In the genomic region with DNA sequence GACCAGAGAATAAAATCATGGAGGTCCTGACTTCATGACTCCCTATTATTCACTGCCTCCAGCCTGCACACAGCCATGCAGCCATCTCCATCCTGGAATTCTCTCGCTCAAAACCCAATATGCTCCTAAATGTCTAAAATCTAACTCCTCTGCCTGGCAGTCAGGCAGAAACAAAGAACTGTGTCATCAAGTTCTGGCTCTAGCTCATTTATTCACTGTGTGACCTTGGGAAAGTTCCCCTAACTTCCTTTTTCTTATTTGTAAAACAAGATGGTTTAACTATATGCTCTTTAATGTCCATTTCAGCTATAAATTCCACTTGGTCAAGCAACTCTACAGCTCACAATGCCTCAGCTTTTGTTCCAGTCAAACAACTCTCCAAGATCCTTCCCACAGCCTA, we compare ENCODE assay signal across 2 cellular contexts.
TF ChIP-seq lines count a peak whose summit lies in the region.

No MANE protein-coding gene starts in this region.

TF ChIP-seq in IMR-90, 13 proteins besides CTCF, POLR2A, EP300 and RAD21:
- TF ChIP-seq MAZ (IDR thresholded peaks at IDR 0.05; ENCODE audit: borderline replicate concordance, low read depth, low read length), result no peak
- TF ChIP-seq MXI1 (IDR thresholded peaks at IDR 0.05; ENCODE audit: borderline replicate concordance, low read depth, low read length), result no peak
- TF ChIP-seq RCOR1 (IDR thresholded peaks at IDR 0.05; ENCODE audit: insufficient replicate concordance, low read length), result no peak
- TF ChIP-seq RFX5 (IDR thresholded peaks at IDR 0.05; ENCODE audit: low read depth, low read length), result no peak
- no peak for TF ChIP-seq SMC3 (IDR thresholded peaks at IDR 0.05; ENCODE audit: low read depth, low read length)
- no peak for TF ChIP-seq CEBPB (IDR thresholded peaks at IDR 0.05; ENCODE audit: low read depth, low read length)
- no peak for TF ChIP-seq BHLHE40 (IDR thresholded peaks at IDR 0.05; ENCODE audit: low read depth, low read length)
TF ChIP-seq in IMR-90: peak in this region for 0.

TF ChIP-seq in K562, 482 proteins besides CTCF, POLR2A, EP300 and RAD21:
- TF ChIP-seq NCOR1 (IDR thresholded peaks at IDR 0.05) (no peak), ZC3H4 (CRISPR knock-in tag; IDR thresholded peaks at IDR 0.05; ENCODE audit: borderline replicate concordance) (no peak), MTA1 (IDR thresholded peaks at IDR 0.05; ENCODE audit: borderline replicate concordance) (no peak), PPARD (CRISPR knock-in tag; IDR thresholded peaks at IDR 0.05) (no peak), FOXP1 (CRISPR knock-in tag; IDR thresholded peaks at IDR 0.05) (no peak)
- TF ChIP-seq, protein P1, sequence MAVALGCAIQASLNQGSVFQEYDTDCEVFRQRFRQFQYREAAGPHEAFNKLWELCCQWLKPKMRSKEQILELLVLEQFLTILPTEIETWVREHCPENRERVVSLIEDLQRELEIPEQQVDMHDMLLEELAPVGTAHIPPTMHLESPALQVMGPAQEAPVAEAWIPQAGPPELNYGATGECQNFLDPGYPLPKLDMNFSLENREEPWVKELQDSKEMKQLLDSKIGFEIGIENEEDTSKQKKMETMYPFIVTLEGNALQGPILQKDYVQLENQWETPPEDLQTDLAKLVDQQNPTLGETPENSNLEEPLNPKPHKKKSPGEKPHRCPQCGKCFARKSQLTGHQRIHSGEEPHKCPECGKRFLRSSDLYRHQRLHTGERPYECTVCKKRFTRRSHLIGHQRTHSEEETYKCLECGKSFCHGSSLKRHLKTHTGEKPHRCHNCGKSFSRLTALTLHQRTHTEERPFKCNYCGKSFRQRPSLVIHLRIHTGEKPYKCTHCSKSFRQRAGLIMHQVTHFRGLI (CRISPR knock-in tag; IDR thresholded peaks at IDR 0.05), result no peak
